Comparison of ENCODE assay signal across 10 cellular contexts in the genomic region with DNA sequence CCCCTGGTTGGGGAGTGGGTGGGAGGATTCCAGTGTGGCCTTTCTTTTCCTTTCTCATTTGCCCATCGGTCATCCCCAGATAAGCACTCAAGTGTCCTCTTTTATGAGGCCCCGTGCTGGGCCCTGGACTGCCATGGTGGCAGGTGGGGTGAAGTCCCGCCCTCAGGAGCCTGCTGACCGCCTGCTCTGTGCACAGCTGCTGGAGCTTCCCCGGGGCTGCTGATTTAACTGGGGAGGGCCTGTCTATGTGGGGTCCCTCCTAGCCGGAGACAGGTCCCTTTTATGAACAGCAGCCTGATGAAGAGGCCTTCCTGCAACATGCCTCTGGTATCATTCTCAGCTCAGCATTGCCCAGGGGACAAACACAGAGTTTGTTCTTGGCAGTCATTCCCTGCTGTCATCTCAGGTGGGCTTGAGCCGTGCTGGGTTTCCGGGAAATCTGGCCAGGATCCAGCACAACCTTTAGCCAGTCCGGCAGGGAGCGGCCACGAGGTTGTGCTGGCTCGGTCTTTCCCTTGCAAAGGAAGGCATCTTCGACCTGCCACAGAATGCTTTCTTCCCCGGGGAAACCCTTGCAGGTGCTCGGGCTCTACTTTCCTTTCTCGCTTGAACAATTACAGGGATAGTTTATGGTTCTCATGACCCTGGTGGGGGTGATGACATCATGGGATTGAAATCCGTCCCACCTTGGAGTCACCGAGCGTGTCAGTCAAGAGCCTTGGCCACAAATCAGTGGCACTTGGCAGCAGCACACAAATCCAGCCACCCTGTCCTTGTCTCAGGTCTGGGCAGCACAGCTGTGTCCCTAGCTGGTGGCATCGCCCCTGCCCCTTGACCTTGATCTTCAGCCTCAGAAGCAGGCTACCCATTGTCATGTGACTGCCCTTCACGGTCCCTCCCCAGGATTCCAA. TPM values are rescaled to one million over a fixed set of nuclear protein-coding genes. Genes with fewer than 3 reads are reported as not detected.
DNase-seq lines count a peak whose midpoint lies in the region; ATAC-seq lines count a peak whose summit lies in the region.
"Had no signal": no experiment of that assay in that cellular context is flagged by ENCODE, and none has a peak within 500 bp of the region (broad histone marks: within the 10 kb centered on the region; RNA-seq: fewer than 3 reads in every experiment).

No MANE protein-coding gene starts in this region.

- ATAC-seq in left ventricle myocardium superior = peak; percentile 27
- ATAC-seq in GM19397 (IDR thresholded peaks at IDR 0.05; ENCODE audit: unreplicated experiment) = no peak

- peak; percentile 49 for DNase-seq in HK-2 (ENCODE audit: unreplicated experiment)
- DNase-seq in NCI-H748 (lab: John Stamatoyannopoulos, UW; ENCODE audit: unreplicated experiment) = peak; percentile 90
- no peak for DNase-seq in left ventricle myocardium superior
- DNase-seq in activated naive CD4-positive, alpha-beta T cell treated with anti-CD3 and anti-CD28 coated beads, Interleukin-2, amount 50 U/mL, for 16 hours = no peak
- no peak for DNase-seq in SK-N-DZ (ENCODE audit: low spot score)
- no peak for DNase-seq in stimulated activated CD4-positive, alpha-beta T cell treated with anti-CD3 and anti-CD28 coated beads, Interleukin-4, amount 100 ng/mL, for 4 hours

- no peak overlapping the region for H3K4me3 ChIP-seq in skin epidermis
- H3K4me3 ChIP-seq: ascending aorta, HAP-1 had no signal

- H3K27ac ChIP-seq in skin epidermis = peak overlapping the region in 18 of 21 experiments; percentile 7 to 79 (median 58)
- H3K27ac ChIP-seq: ascending aorta had no signal

- intact Hi-C loops in left ventricle myocardium superior (cut with micrococcal nuclease) = no loop called here

RNA-seq across cellular contexts. Expression of a gene that starts 20.1 kb away (rescaled TPM):
- 2.1 TPM for total RNA-seq in left ventricle myocardium superior
- not detected in 2 replicates for polyA plus RNA-seq in SK-N-DZ (2014; cell fraction: cytosol; rRNA removed)
- 0.42 TPM in 1 of 2 replicates, not detected in the other for polyA plus RNA-seq in SK-N-DZ (2014; cell fraction: nucleus; rRNA removed)

Comparison
In these comparisons a context has a peak if more than half of its experiments do, and no peak if none do; other contexts are left out.
1. DNase-seq: peak in HK-2 (single experiment) and NCI-H748 (single experiment); none in left ventricle myocardium superior (single experiment), activated naive CD4-positive, alpha-beta T cell treated with anti-CD3 and anti-CD28 coated beads, Interleukin-2, amount 50 U/mL, for 16 hours (single experiment), SK-N-DZ (single experiment) and stimulated activated CD4-positive, alpha-beta T cell treated with anti-CD3 and anti-CD28 coated beads, Interleukin-4, amount 100 ng/mL, for 4 hours (0 of 2).